10 cellular contexts compared by ENCODE assay signal in genomic region chr19:40512473-40513344, GRCh38. TPM values are rescaled to one million over a fixed set of nuclear protein-coding genes. Genes with fewer than 3 reads are reported as not detected.
DNase-seq lines count a peak whose midpoint lies in the region; ATAC-seq, FAIRE-seq and TF ChIP-seq lines count a peak whose summit lies in the region.
"Had no signal": no experiment of that assay in that cellular context is flagged by ENCODE, and none has a peak within 500 bp of the region (broad histone marks: within the 10 kb centered on the region; RNA-seq: fewer than 3 reads in every experiment).

No MANE protein-coding gene starts in this region.

- H3K4me3 Mint-ChIP-seq in endothelial cell (ENCODE audit: unreplicated experiment) (no peak overlapping the region), nephron progenitor cell (peak overlapping the region; percentile 64)
- H3K4me3 Mint-ChIP-seq in activated CD4-positive, alpha-beta memory T cell treated with anti-CD3 and anti-CD28 coated beads, Interleukin-2, amount 10 ng/mL, durations not matched to agents 7 days and 5 days: no peak overlapping the region
- H3K4me3 Mint-ChIP-seq: activated B cell treated with CpG ODN at 0.5 μM for 24 hours had no signal

- peaks cover 20% of the 10 kb centered on the region for H3K27me3 Mint-ChIP-seq in endothelial cell (ENCODE audit: unreplicated experiment)
- H3K27me3 Mint-ChIP-seq in nephron progenitor cell (ENCODE audit: low read depth, poor library complexity): peaks cover 98% of the 10 kb centered on the region
- H3K27me3 Mint-ChIP-seq in activated CD4-positive, alpha-beta memory T cell treated with anti-CD3 and anti-CD28 coated beads, Interleukin-2, amount 10 ng/mL, durations not matched to agents 7 days and 5 days: peaks cover 49% of the 10 kb centered on the region

- CTCF ChIA-PET in activated CD4-positive, alpha-beta memory T cell treated with anti-CD3 and anti-CD28 coated beads, Interleukin-2, amount 10 ng/mL, durations not matched to agents 7 days and 5 days (lab: Charles Lee): interaction anchor here (1.4 kb wide), 1 partner anchor 207 kb away, joined by 8 read pairs; no protein-coding TSS in a partner anchor

- ATAC-seq in HG02938 (IDR thresholded peaks at IDR 0.05; ENCODE audit: unreplicated experiment) (no peak), GM18520 (IDR thresholded peaks at IDR 0.05; ENCODE audit: unreplicated experiment) (no peak)

- peaks cover 7% of the 10 kb centered on the region for H3K36me3 Mint-ChIP-seq in endothelial cell (ENCODE audit: low read depth, unreplicated experiment)
- no peaks in the 10 kb centered on the region for H3K36me3 Mint-ChIP-seq in nephron progenitor cell (ENCODE audit: low read depth)
- no peaks in the 10 kb centered on the region for H3K36me3 Mint-ChIP-seq in activated CD4-positive, alpha-beta memory T cell treated with anti-CD3 and anti-CD28 coated beads, Interleukin-2, amount 10 ng/mL, durations not matched to agents 7 days and 5 days (ENCODE audit: low read depth)

- no peak for TF ChIP-seq RAD21 in Ishikawa (IDR thresholded peaks at IDR 0.05; ENCODE audit: low read depth)

- H3K4me1 Mint-ChIP-seq in endothelial cell (ENCODE audit: unreplicated experiment): peaks cover 3% of the 10 kb centered on the region
- no peaks in the 10 kb centered on the region for H3K4me1 Mint-ChIP-seq in nephron progenitor cell
- peaks cover 2% of the 10 kb centered on the region for H3K4me1 Mint-ChIP-seq in activated CD4-positive, alpha-beta memory T cell treated with anti-CD3 and anti-CD28 coated beads, Interleukin-2, amount 10 ng/mL, durations not matched to agents 7 days and 5 days

- no peak overlapping the region for H3K27ac Mint-ChIP-seq in endothelial cell (ENCODE audit: unreplicated experiment)
- H3K27ac Mint-ChIP-seq in nephron progenitor cell: no peak overlapping the region
- no peak overlapping the region for H3K27ac Mint-ChIP-seq in activated CD4-positive, alpha-beta memory T cell treated with anti-CD3 and anti-CD28 coated beads, Interleukin-2, amount 10 ng/mL, durations not matched to agents 7 days and 5 days
- H3K27ac Mint-ChIP-seq: activated B cell treated with CpG ODN at 0.5 μM for 24 hours had no signal

- DNase-seq in COLO668 (lab: John Stamatoyannopoulos, UW; ENCODE audit: unreplicated experiment) (peak; percentile 47), endothelial cell (ENCODE audit: low spot score) (peak; percentile 52), nephron progenitor cell (peak; percentile 76), GM19239 (ENCODE audit: insufficient read length, low spot score) (no peak)
- no peak for DNase-seq in activated CD4-positive, alpha-beta memory T cell treated with anti-CD3 and anti-CD28 coated beads, Interleukin-2, amount 10 ng/mL, durations not matched to agents 7 days and 5 days
- DNase-seq: activated B cell treated with CpG ODN at 0.5 μM for 24 hours had no signal

- no peak for FAIRE-seq in GM19239 (lab: Jason Lieb, UNC)
- FAIRE-seq: colon had no signal

- no peak for TF ChIP-seq CTCF in endothelial cell (IDR thresholded peaks at IDR 0.05; ENCODE audit: unreplicated experiment)
- no peak for TF ChIP-seq CTCF in nephron progenitor cell (IDR thresholded peaks at IDR 0.05)

- no peak for TF ChIP-seq EP300 in Ishikawa (IDR thresholded peaks at IDR 0.05; ENCODE audit: borderline replicate concordance)

- POLR2A ChIA-PET in activated CD4-positive, alpha-beta memory T cell treated with anti-CD3 and anti-CD28 coated beads, Interleukin-2, amount 10 ng/mL, durations not matched to agents 7 days and 5 days (lab: Charles Lee): no interaction called here

- no peaks in the 10 kb centered on the region for H3K9me3 Mint-ChIP-seq in endothelial cell (ENCODE audit: unreplicated experiment)
- peaks cover 14% of the 10 kb centered on the region for H3K9me3 Mint-ChIP-seq in nephron progenitor cell
- H3K9me3 Mint-ChIP-seq in activated CD4-positive, alpha-beta memory T cell treated with anti-CD3 and anti-CD28 coated beads, Interleukin-2, amount 10 ng/mL, durations not matched to agents 7 days and 5 days: no peaks in the 10 kb centered on the region
- H3K9me3 Mint-ChIP-seq: activated B cell treated with CpG ODN at 0.5 μM for 24 hours had no signal

TF ChIP-seq in Ishikawa, 13 proteins besides CTCF, POLR2A, EP300 and RAD21:
- TF ChIP-seq TCF12 (IDR thresholded peaks at IDR 0.05; ENCODE audit: low read depth) (no peak), USF1 (IDR thresholded peaks at IDR 0.05) (peak; percentile 79), MAX (IDR thresholded peaks at IDR 0.05) (peak; percentile 95), FOXM1 (IDR thresholded peaks at IDR 0.05; ENCODE audit: borderline replicate concordance, low read depth) (no peak), CEBPB (IDR thresholded peaks at IDR 0.05) (no peak), CREB1 (IDR thresholded peaks at IDR 0.05; ENCODE audit: low read depth) (no peak), YY1 (IDR thresholded peaks at IDR 0.05; ENCODE audit: low read depth) (no peak), REST (IDR thresholded peaks at IDR 0.05; ENCODE audit: low read depth) (peak; percentile 55), EGR1 (IDR thresholded peaks at IDR 0.05) (no peak), NFIC (IDR thresholded peaks at IDR 0.05) (no peak), ZBTB7A (IDR thresholded peaks at IDR 0.05; ENCODE audit: low read depth) (no peak), TAF1 (IDR thresholded peaks at IDR 0.05; ENCODE audit: low read depth) (no peak)

RNA-seq across cellular contexts. Expression of gene SPTBN4, which starts 45.9 kb away (rescaled TPM):
- total RNA-seq in endothelial cell (ENCODE audit: unreplicated experiment): 0.49 TPM
- 1 to 10 TPM in 1 of 2 experiments, under 1 TPM in 1; 0.60 to 1.3 TPM for total RNA-seq in activated CD4-positive, alpha-beta memory T cell treated with anti-CD3 and anti-CD28 coated beads, Interleukin-2, amount 10 ng/mL, durations not matched to agents 7 days and 5 days

RNA-seq across cellular contexts. Expression of gene BLVRB, which starts 47.2 kb away (rescaled TPM):
- 17.5 TPM for total RNA-seq in endothelial cell (ENCODE audit: unreplicated experiment)
- total RNA-seq in activated CD4-positive, alpha-beta memory T cell treated with anti-CD3 and anti-CD28 coated beads, Interleukin-2, amount 10 ng/mL, durations not matched to agents 7 days and 5 days: 10 to 100 TPM; 20.1 to 20.5 TPM

Comparison
In these comparisons a context has a peak if more than half of its experiments do, and no peak if none do; other contexts are left out.
1. DNase-seq: peak in COLO668 (single experiment), endothelial cell (single experiment) and nephron progenitor cell (single experiment); none in GM19239 (single experiment) and activated CD4-positive, alpha-beta memory T cell treated with anti-CD3 and anti-CD28 coated beads, Interleukin-2, amount 10 ng/mL, durations not matched to agents 7 days and 5 days (single experiment).